In genomic region chr5:158928405-158928804, GRCh38 we compare ENCODE assay signal across 23 cellular contexts.
"Had no signal": no experiment of that assay in that cellular context is flagged by ENCODE, and none has a peak within 500 bp of the region (broad histone marks: within the 10 kb centered on the region; RNA-seq: fewer than 3 reads in every experiment).

No MANE protein-coding gene starts in this region.

- H3K27ac Mint-ChIP-seq: activated naive CD8-positive, alpha-beta T cell treated with anti-CD3 and anti-CD28 coated beads for 36 hours; activated T-helper 1 cell treated with anti-CD3 and anti-CD28 coated beads, Interleukin-12 subunit alpha, Interleukin-12 subunit beta, Interleukin-2, Interleukin-4 antibody, amounts not matched to agents 30 ng/mL and 10 ng/mL and 1 ng/mL, durations not matched to agents 14 hours and 24 hours and 36 hours; nephron progenitor cell had no signal

- H3K27me3 ChIP-seq: gastroesophageal sphincter, heart left ventricle, sigmoid colon, tibial artery had no signal

- ATAC-seq: gastroesophageal sphincter, heart left ventricle, left lung had no signal

- H3K36me3 ChIP-seq: cardiac muscle cell, esophagus muscularis mucosa, gastroesophageal sphincter, heart left ventricle, left lung, sigmoid colon, WERI-Rb-1 had no signal

- H3K4me3 Mint-ChIP-seq: activated naive CD8-positive, alpha-beta T cell treated with anti-CD3 and anti-CD28 coated beads for 36 hours; activated T-helper 1 cell treated with anti-CD3 and anti-CD28 coated beads, Interleukin-12 subunit alpha, Interleukin-12 subunit beta, Interleukin-2, Interleukin-4 antibody, amounts not matched to agents 30 ng/mL and 10 ng/mL and 1 ng/mL, durations not matched to agents 14 hours and 24 hours and 36 hours; nephron progenitor cell had no signal

- H3K9me3 ChIP-seq: esophagus muscularis mucosa, gastroesophageal sphincter, heart left ventricle, left lung, sigmoid colon, tibial artery had no signal

- H3K36me3 Mint-ChIP-seq: activated naive CD8-positive, alpha-beta T cell treated with anti-CD3 and anti-CD28 coated beads for 36 hours had no signal

- H3K27ac ChIP-seq: cardiac muscle cell, esophagus muscularis mucosa, gastroesophageal sphincter, heart left ventricle, left lung, sigmoid colon, tibial artery, WERI-Rb-1 had no signal

- H3K4me1 ChIP-seq: esophagus muscularis mucosa, gastroesophageal sphincter, left lung, sigmoid colon had no signal

- H3K4me3 ChIP-seq: cardiac muscle cell, esophagus muscularis mucosa, gastroesophageal sphincter, heart left ventricle, left lung, sigmoid colon, tibial artery had no signal

- H3K9me3 Mint-ChIP-seq: activated naive CD8-positive, alpha-beta T cell treated with anti-CD3 and anti-CD28 coated beads for 36 hours; activated T-helper 1 cell treated with anti-CD3 and anti-CD28 coated beads, Interleukin-12 subunit alpha, Interleukin-12 subunit beta, Interleukin-2, Interleukin-4 antibody, amounts not matched to agents 30 ng/mL and 10 ng/mL and 1 ng/mL, durations not matched to agents 14 hours and 24 hours and 36 hours; nephron progenitor cell had no signal

- H3K4me1 Mint-ChIP-seq: activated naive CD8-positive, alpha-beta T cell treated with anti-CD3 and anti-CD28 coated beads for 36 hours had no signal

- DNase-seq: activated CD4-positive, alpha-beta T cell treated with anti-CD3 and anti-CD28 coated beads, Interleukin-2, amount 50 U/mL, for 4 hours; activated naive CD8-positive, alpha-beta T cell treated with anti-CD3 and anti-CD28 coated beads for 36 hours; amniotic stem cell; dermis blood vessel endothelial cell; effector memory CD4-positive, alpha-beta T cell; heart left ventricle; kidney; left lung; midbrain; nephron progenitor cell; occipital lobe; posterior cingulate gyrus; sigmoid colon; stimulated activated CD4-positive, alpha-beta T cell treated with anti-CD3 and anti-CD28 coated beads, Interleukin-4, amount 100 ng/mL, for 24 hours; stimulated activated naive CD4-positive, alpha-beta T cell treated with Interleukin-2 at 50 U/mL for 16 hours; substantia nigra; tibial artery; WERI-Rb-1 had no signal

- FAIRE-seq: endothelial cell of umbilical vein, kidney had no signal
